In genomic region chr18:57846258-57846657, GRCh38 we compare ENCODE assay signal across 11 cellular contexts. TPM values are rescaled to one million over a fixed set of nuclear protein-coding genes. Genes with fewer than 3 reads are reported as not detected.
DNase-seq lines count a peak whose midpoint lies in the region; ATAC-seq, FAIRE-seq and TF ChIP-seq lines count a peak whose summit lies in the region.
"Had no signal": no experiment of that assay in that cellular context is flagged by ENCODE, and none has a peak within 500 bp of the region (broad histone marks: within the 10 kb centered on the region; RNA-seq: fewer than 3 reads in every experiment).

No MANE protein-coding gene starts in this region.

- peak; percentile 42 for DNase-seq in DMS79 treated with DMSO at 0.1 percent for 48 hours (lab: John Stamatoyannopoulos, UW)
- DNase-seq in PC-3 = peak; percentile 88
- peak; percentile 94 for DNase-seq in erythroblast (lab: John Stamatoyannopoulos, UW)
- peak in 2 of 6 donors; percentile 48 to 56 for DNase-seq in pancreas
- DNase-seq in NCI-H2029 treated with DMSO at 0.1 percent for 48 hours (lab: John Stamatoyannopoulos, UW) = no peak
- DNase-seq in stimulated activated CD4-positive, alpha-beta T cell treated with anti-CD3 and anti-CD28 coated beads, Interleukin-1b, Interleukin-23, amount 100 ng/mL, for 48 hours = no peak
- DNase-seq: activated CD4-positive, alpha-beta T cell treated with anti-CD3 and anti-CD28 coated beads for 36 hours; right lobe of liver; stimulated activated naive CD8-positive, alpha-beta T cell treated with anti-CD3 and anti-CD28 coated beads, Interleukin-15, Interleukin-2, amounts not matched to agents 100 U/mL and 50 U/mL, for 24 hours had no signal

- no peaks in the 10 kb centered on the region for H3K36me3 ChIP-seq in PC-3 (ENCODE audit: low read depth, low read length)
- no peaks in the 10 kb centered on the region for H3K36me3 ChIP-seq in pancreas
- H3K36me3 ChIP-seq: right lobe of liver had no signal

- no peak overlapping the region for H3K9ac ChIP-seq in PC-3 (ENCODE audit: low read length)

- no peaks in the 10 kb centered on the region for H3F3A ChIP-seq in PC-3 (ENCODE audit: low read length, unreplicated experiment)

- H3K9me2 ChIP-seq in PC-3 (replicated peaks; ENCODE audit: low read length) = no peaks in the 10 kb centered on the region

- 8% methylated on average over 1 of the region's 1 CpG for WGBS in pancreas, 2 donors

- no peaks in the 10 kb centered on the region for H3K79me2 ChIP-seq in PC-3 (ENCODE audit: low read length)

- H3K27ac ChIP-seq in PC-3 (ENCODE audit: low read length) = 0 out of 2 replicates have a peak overlapping the region, but pooled peaks have one; percentile 13
- peak overlapping the region in 1 of 4 donors; percentile 6 for H3K27ac ChIP-seq in pancreas
- H3K27ac ChIP-seq: right lobe of liver had no signal

- H3K4me3 ChIP-seq in PC-3 (ENCODE audit: low read length) = no peak overlapping the region
- no peak overlapping the region for H3K4me3 ChIP-seq in pancreas
- H3K4me3 ChIP-seq: right lobe of liver had no signal

- no peaks in the 10 kb centered on the region for H4K20me1 ChIP-seq in PC-3 (ENCODE audit: low read length)

- FAIRE-seq in pancreas (lab: Jason Lieb, UNC) = no peak

- POLR2A ChIA-PET in PC-3 (lab: Charles Lee; ENCODE audit: unreplicated experiment) = interaction anchor here (0.6 kb wide), 1 partner anchor 175 kb away, joined by 4 read pairs; no protein-coding TSS in a partner anchor

- TF ChIP-seq POLR2A in erythroblast (IDR thresholded peaks at IDR 0.05; ENCODE audit: low read length) = no peak

- peak; percentile 98 for ATAC-seq in PC-3
- ATAC-seq in pancreas = peak; percentile 98 to 100 (median 100)
- ATAC-seq in GM21717 (IDR thresholded peaks at IDR 0.05; ENCODE audit: unreplicated experiment) = no peak
- ATAC-seq in GM21390 (IDR thresholded peaks at IDR 0.05; ENCODE audit: unreplicated experiment) = no peak
- ATAC-seq: activated CD4-positive, alpha-beta T cell treated with anti-CD3 and anti-CD28 coated beads for 36 hours; stimulated activated naive CD8-positive, alpha-beta T cell treated with anti-CD3 and anti-CD28 coated beads, Interleukin-15, Interleukin-2, amounts not matched to agents 100 U/mL and 50 U/mL, for 24 hours had no signal

- no peak overlapping the region for H2AFZ ChIP-seq in PC-3 (ENCODE audit: low read length)

- CTCF ChIA-PET in PC-3 (lab: Charles Lee) = interaction anchor here (0.5 to 0.7 kb wide), 3 partner anchors 129 to 329 kb away, joined by 3 to 5 read pairs (median 3); no protein-coding TSS in a partner anchor

- H3K9me3 ChIP-seq in PC-3 (ENCODE audit: low read length) = no peaks in the 10 kb centered on the region
- H3K9me3 ChIP-seq in pancreas = no peaks in the 10 kb centered on the region
- H3K9me3 ChIP-seq: right lobe of liver had no signal

- H3K4me2 ChIP-seq in PC-3 (ENCODE audit: low read length) = peak overlapping the region; percentile 45

- intact Hi-C loops in PC-3 (cut with micrococcal nuclease) = no loop called here
- intact Hi-C loops in pancreas (cut with DNase I) = no loop called here

- H3K4me1 ChIP-seq in PC-3 (ENCODE audit: insufficient read depth, low read length) (peaks cover 19% of the 10 kb centered on the region), pancreas (peaks cover 3 to 13% (median 8%) of the 10 kb centered on the region in 3 donors)
- H3K4me1 ChIP-seq: right lobe of liver had no signal

- no TSS peak for BruUV-seq in PC-3 (replicated peaks; lab: Mats Ljungman, UMichigan)

- TF ChIP-seq CTCF in PC-3 (conservative IDR thresholded peaks at IDR 0.05; ENCODE audit: low read depth, low read length) (no peak), pancreas (IDR thresholded peaks at IDR 0.05) (no peak)

- no peaks in the 10 kb centered on the region for H3K27me3 ChIP-seq in PC-3 (ENCODE audit: low read length)
- H3K27me3 ChIP-seq in pancreas = no peaks in the 10 kb centered on the region
- H3K27me3 ChIP-seq: right lobe of liver had no signal

RNA-seq across cellular contexts. Expression of gene ATP8B1, which starts 43.1 kb away (rescaled TPM):
- total RNA-seq in PC-3 (2014; rRNA removed) (18.4 and 24.8 TPM in 2 replicates), pancreas (10 to 100 TPM; 32.2 to 44.8 (median 38.8) TPM)
- polyA plus RNA-seq in pancreas = 10 to 100 TPM in 1 of 2 donors, 1 to 10 TPM in 1; 8.0 to 10.2 TPM
- total RNA-seq: activated CD4-positive, alpha-beta T cell treated with anti-CD3 and anti-CD28 coated beads for 36 hours had no signal

Comparison
In these comparisons a context has a peak if more than half of its experiments do, and no peak if none do; other contexts are left out.
1. DNase-seq: peak in DMS79 treated with DMSO at 0.1 percent for 48 hours (single experiment), PC-3 (single experiment) and erythroblast (2 of 2); none in NCI-H2029 treated with DMSO at 0.1 percent for 48 hours (single experiment) and stimulated activated CD4-positive, alpha-beta T cell treated with anti-CD3 and anti-CD28 coated beads, Interleukin-1b, Interleukin-23, amount 100 ng/mL, for 48 hours (single experiment).
2. ATAC-seq: peak in PC-3 (single experiment) and pancreas (4 of 4); none in GM21717 (single experiment) and GM21390 (single experiment).